ENCODE assay signal across 8 cellular contexts in genomic region chr21:29130234-29130993, GRCh38. TPM values are rescaled to one million over a fixed set of nuclear protein-coding genes. Genes with fewer than 3 reads are reported as not detected.
A peak's percentile ranks its signal among the peaks of the same experiment; 100 is the strongest.
DNase-seq lines count a peak whose midpoint lies in the region; ATAC-seq, FAIRE-seq and TF ChIP-seq lines count a peak whose summit lies in the region.

Gene MAP3K7CL, plus strand, starts transcription at chr21:29130644. Its CDS starts 2,701 bp downstream, at chr21:29133345.

- ATAC-seq in GM18861 (IDR thresholded peaks at IDR 0.05; ENCODE audit: unreplicated experiment) = peak; percentile 49
- ATAC-seq in HG03521 (IDR thresholded peaks at IDR 0.05; ENCODE audit: unreplicated experiment) = no peak

- H3K4ac ChIP-seq in neuronal stem cell (ENCODE audit: low read length) = no peak within 1 kb of the TSS

- H4K91ac ChIP-seq in neuronal stem cell (ENCODE audit: low read depth, low read length, poor library complexity) = no peak within 1 kb of the TSS

- H2AK5ac ChIP-seq in neuronal stem cell (ENCODE audit: low read depth, low read length) = no peak within 1 kb of the TSS

- H4K8ac ChIP-seq in neuronal stem cell (ENCODE audit: low read depth, low read length) = no peak within 1 kb of the TSS

- peaks cover 0 to 5% (median 0%) of the 10 kb centered on the region in 3 experiments for H3K27me3 ChIP-seq in neuronal stem cell (ENCODE audit: control insufficient read depth in 3 of 3, insufficient read depth in 3 of 3, low read depth in 1 of 3, low read length in 3 of 3)

- no peak within 1 kb of the TSS for H3K14ac ChIP-seq in neuronal stem cell (ENCODE audit: low read length)

- peak within 1 kb of the TSS; percentile 5 for H3K4me3 ChIP-seq in fibroblast of villous mesenchyme (ENCODE audit: low read depth, low read length)
- no peak within 1 kb of the TSS for H3K4me3 ChIP-seq in retinal pigment epithelial cell (ENCODE audit: low read length)
- H3K4me3 ChIP-seq in neuronal stem cell (ENCODE audit: low read length in 2 of 2) = no peak within 1 kb of the TSS

- no peaks in the 10 kb centered on the region for H3K79me1 ChIP-seq in neuronal stem cell (ENCODE audit: low read depth, low read length)

- no peaks in the 10 kb centered on the region for H3K36me3 ChIP-seq in neuronal stem cell (replicated peaks in 1 of 2; ENCODE audit: control insufficient read depth in 2 of 2, insufficient read depth in 2 of 2, low read length in 2 of 2)

- peaks cover 0 to 8% of the 10 kb centered on the region in 2 donors for H3K9me3 ChIP-seq in neuronal stem cell (replicated peaks in 1 of 2; ENCODE audit: control insufficient read depth in 2 of 2, insufficient read depth in 1 of 2, low read depth in 1 of 2, low read length in 2 of 2)

- no peak within 1 kb of the TSS for H2BK15ac ChIP-seq in neuronal stem cell (ENCODE audit: low read length)

- WGBS in neuronal stem cell (ENCODE audit: extremely low coverage in 2 of 2, insufficient read length in 2 of 2, insufficient replicate concordance in 1 of 2), 2 donors = no CpG with 5 or more reads among the region's 12 CpGs

- peak; percentile 98 for FAIRE-seq in RCC 7860 (lab: Jason Lieb, UNC)

- no peaks in the 10 kb centered on the region for H3K4me1 ChIP-seq in neuronal stem cell (ENCODE audit: control insufficient read depth in 2 of 2, insufficient read depth in 1 of 2, low read depth in 1 of 2, low read length in 2 of 2)

- no peak within 1 kb of the TSS for H2BK120ac ChIP-seq in neuronal stem cell (ENCODE audit: low read depth, low read length)

- no peak within 1 kb of the TSS for H2BK12ac ChIP-seq in neuronal stem cell (ENCODE audit: low read length)

- H3K27ac ChIP-seq in neuronal stem cell (replicated peaks; ENCODE audit: low read length) = no peak within 1 kb of the TSS

- H2AFZ ChIP-seq in neuronal stem cell (ENCODE audit: low read length) = no peak within 1 kb of the TSS

- H3K4me2 ChIP-seq in neuronal stem cell (ENCODE audit: insufficient read depth, low read length, poor library complexity, severe bottlenecking) = no peak within 1 kb of the TSS

- H3K18ac ChIP-seq in neuronal stem cell (ENCODE audit: low read length) = no peak within 1 kb of the TSS

- no peak within 1 kb of the TSS for H2BK5ac ChIP-seq in neuronal stem cell (ENCODE audit: low read length)

- H3K23ac ChIP-seq in neuronal stem cell (ENCODE audit: low read depth, low read length, poor library complexity) = no peak within 1 kb of the TSS

- no peak within 1 kb of the TSS for H3K9ac ChIP-seq in neuronal stem cell (ENCODE audit: low read depth, low read length, poor library complexity)

- no peak for TF ChIP-seq CTCF in fibroblast of villous mesenchyme (IDR thresholded peaks at IDR 0.05; ENCODE audit: insufficient read depth, low read depth, low read length)
- TF ChIP-seq CTCF in retinal pigment epithelial cell (conservative IDR thresholded peaks at IDR 0.05; ENCODE audit: low read depth, low read length) = no peak

- DNase-seq in RCC 7860 (ENCODE audit: low spot score) (peak; percentile 98), fibroblast of villous mesenchyme (ENCODE audit: low read depth) (peak; percentile 97), retinal pigment epithelial cell (ENCODE audit: low read depth) (peak; percentile 76), neuronal stem cell (ENCODE audit: low spot score) (no peak), NCI-H2196 treated with DMSO at 0.1 percent for 48 hours (lab: John Stamatoyannopoulos, UW; ENCODE audit: unreplicated experiment) (no peak), NCI-H748 treated with DMSO at 0.1 percent for 48 hours (lab: John Stamatoyannopoulos, UW) (no peak)

RNA-seq across cellular contexts. Expression of gene MAP3K7CL, which starts in this region (rescaled TPM):
- 20.7 and 49.3 TPM in 2 replicates for total RNA-seq in fibroblast of villous mesenchyme
- 0.07 TPM for polyA plus RNA-seq in neuronal stem cell (2013, experiment 1 of 2)
- polyA plus RNA-seq in neuronal stem cell (2013, experiment 2 of 2) = not detected

Comparison
In these comparisons a context has a peak if more than half of its experiments do, and no peak if none do; other contexts are left out.
1. DNase-seq: peak in RCC 7860 (single experiment), fibroblast of villous mesenchyme (single experiment) and retinal pigment epithelial cell (single experiment); none in neuronal stem cell (single experiment), NCI-H2196 treated with DMSO at 0.1 percent for 48 hours (single experiment) and NCI-H748 treated with DMSO at 0.1 percent for 48 hours (single experiment).